Comparison of ENCODE assay signal across 19 cellular contexts in the genomic region with DNA sequence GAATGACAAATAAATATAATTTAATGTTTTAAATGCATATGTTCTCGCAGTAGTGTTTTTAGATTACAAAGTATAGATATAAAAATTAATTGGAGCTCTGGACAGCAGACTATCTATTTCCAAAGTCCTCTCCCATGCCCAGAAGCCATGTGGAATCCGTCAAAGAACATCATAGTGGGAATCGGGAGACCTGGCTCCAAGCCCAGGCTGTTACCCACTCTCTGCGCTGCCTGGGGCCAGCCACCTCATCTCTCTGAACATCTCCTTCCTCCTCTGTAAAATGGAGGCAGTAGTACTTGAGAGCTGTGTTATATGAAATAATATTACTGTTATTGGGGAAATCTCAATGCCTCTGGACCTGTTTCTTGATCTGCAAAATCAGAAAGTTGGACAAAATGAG.
"Had no signal": no experiment of that assay in that cellular context is flagged by ENCODE, and none has a peak within 500 bp of the region (broad histone marks: within the 10 kb centered on the region; RNA-seq: fewer than 3 reads in every experiment).

No MANE protein-coding gene starts in this region.

- H3K4me3 Mint-ChIP-seq: activated CD4-positive, alpha-beta T cell treated with anti-CD3 and anti-CD28 coated beads, Interleukin-2, amount 10 ng/mL, durations not matched to agents 7 days and 5 days; activated naive CD8-positive, alpha-beta T cell treated with anti-CD3 and anti-CD28 coated beads for 36 hours; brain; dendritic cell treated with granulocyte-macrophage colony-stimulating factor and Interleukin-4, amounts not matched to agents 40 ng/mL and 50 ng/mL, for 4 days; effector memory CD8-positive, alpha-beta T cell; nephron progenitor cell; stimulated activated naive CD8-positive, alpha-beta T cell treated with anti-CD3 and anti-CD28 coated beads, Interleukin-15, Interleukin-2, amounts not matched to agents 100 ng/mL and 50 ng/mL, for 24 hours had no signal

- ATAC-seq: effector memory CD8-positive, alpha-beta T cell; right cardiac atrium had no signal

- H3K27ac ChIP-seq: epithelial cell of prostate, hepatocyte, prostate gland, skin epidermis, suprapubic skin had no signal

- H3K9me3 Mint-ChIP-seq: activated CD4-positive, alpha-beta T cell treated with anti-CD3 and anti-CD28 coated beads, Interleukin-2, amount 10 ng/mL, durations not matched to agents 7 days and 5 days; activated naive CD8-positive, alpha-beta T cell treated with anti-CD3 and anti-CD28 coated beads for 36 hours; brain; dendritic cell treated with granulocyte-macrophage colony-stimulating factor and Interleukin-4, amounts not matched to agents 40 ng/mL and 50 ng/mL, for 4 days; effector memory CD8-positive, alpha-beta T cell; stimulated activated naive CD8-positive, alpha-beta T cell treated with anti-CD3 and anti-CD28 coated beads, Interleukin-15, Interleukin-2, amounts not matched to agents 100 ng/mL and 50 ng/mL, for 24 hours had no signal

- H3K4me3 ChIP-seq: hepatocyte, prostate gland, skin epidermis, suprapubic skin had no signal

- H3K36me3 ChIP-seq: prostate gland, suprapubic skin had no signal

- H3K9me3 ChIP-seq: prostate gland, suprapubic skin had no signal

- H3K4me1 Mint-ChIP-seq: activated CD4-positive, alpha-beta T cell treated with anti-CD3 and anti-CD28 coated beads, Interleukin-2, amount 10 ng/mL, durations not matched to agents 7 days and 5 days; activated naive CD8-positive, alpha-beta T cell treated with anti-CD3 and anti-CD28 coated beads for 36 hours had no signal

- H3K36me3 Mint-ChIP-seq: activated naive CD8-positive, alpha-beta T cell treated with anti-CD3 and anti-CD28 coated beads for 36 hours; brain had no signal

- DNase-seq: activated CD4-positive, alpha-beta T cell treated with anti-CD3 and anti-CD28 coated beads, Interleukin-2, amount 10 ng/mL, durations not matched to agents 7 days and 5 days; activated CD8-positive, alpha-beta memory T cell treated with anti-CD3 and anti-CD28 coated beads for 24 hours; activated naive CD8-positive, alpha-beta T cell treated with anti-CD3 and anti-CD28 coated beads for 36 hours; cerebellar nuclear complex; effector memory CD8-positive, alpha-beta T cell; nephron progenitor cell; right cardiac atrium; stimulated activated CD4-positive, alpha-beta T cell treated with anti-CD3 and anti-CD28 coated beads, Interleukin-15, amount 100 ng/mL, for 24 hours; stimulated activated CD4-positive, alpha-beta T cell treated with anti-CD3 and anti-CD28 coated beads, Interleukin-4, amount 100 ng/mL, for 24 hours; stimulated activated CD8-positive, alpha-beta memory T cell treated with anti-CD3 and anti-CD28 coated beads, Interleukin-4, amount 100 ng/mL, for 48 hours; trophoblast cell had no signal

- H3K27ac Mint-ChIP-seq: activated CD4-positive, alpha-beta T cell treated with anti-CD3 and anti-CD28 coated beads, Interleukin-2, amount 10 ng/mL, durations not matched to agents 7 days and 5 days; activated naive CD8-positive, alpha-beta T cell treated with anti-CD3 and anti-CD28 coated beads for 36 hours; brain; dendritic cell treated with granulocyte-macrophage colony-stimulating factor and Interleukin-4, amounts not matched to agents 40 ng/mL and 50 ng/mL, for 4 days; effector memory CD8-positive, alpha-beta T cell; nephron progenitor cell; stimulated activated naive CD8-positive, alpha-beta T cell treated with anti-CD3 and anti-CD28 coated beads, Interleukin-15, Interleukin-2, amounts not matched to agents 100 ng/mL and 50 ng/mL, for 24 hours had no signal

- H3K27me3 ChIP-seq: hepatocyte, suprapubic skin had no signal

- H3K4me1 ChIP-seq: prostate gland, suprapubic skin had no signal

- H3K27me3 Mint-ChIP-seq: activated naive CD8-positive, alpha-beta T cell treated with anti-CD3 and anti-CD28 coated beads for 36 hours; dendritic cell treated with granulocyte-macrophage colony-stimulating factor and Interleukin-4, amounts not matched to agents 40 ng/mL and 50 ng/mL, for 4 days had no signal
